1 cellular context compared by ENCODE assay signal in the genomic region with DNA sequence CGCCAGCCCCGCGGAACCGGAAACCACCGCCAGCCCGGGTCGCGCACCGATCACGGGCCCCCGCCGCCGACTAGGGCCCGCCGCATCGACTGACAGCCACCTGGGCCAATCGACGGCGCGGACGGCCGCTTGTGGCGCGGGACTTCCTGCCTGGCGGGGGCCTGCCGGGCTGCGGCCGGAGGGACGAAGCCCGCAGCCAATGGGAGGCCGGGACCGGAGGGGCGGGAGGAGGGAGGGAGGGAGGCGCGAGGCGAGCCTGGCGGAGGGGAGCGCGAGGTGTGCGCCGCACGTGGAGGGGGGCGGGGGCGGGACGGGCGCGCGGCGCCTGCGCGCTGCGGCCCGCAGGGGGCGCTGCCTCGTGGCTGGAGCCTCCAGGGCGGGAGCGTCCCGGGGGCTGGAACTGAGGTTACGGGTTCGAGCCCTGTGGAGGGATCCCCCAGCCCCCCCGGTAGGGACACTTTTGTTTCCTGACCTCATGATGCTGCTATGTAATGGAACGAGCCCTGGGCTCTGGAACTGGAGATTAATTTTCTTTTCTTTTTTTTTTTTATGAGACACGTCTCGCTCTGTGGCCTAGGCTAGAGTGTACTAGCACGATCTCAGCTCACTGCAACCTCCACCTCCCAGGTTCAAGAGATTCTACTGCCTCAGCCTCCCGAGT.
TF ChIP-seq lines count a peak whose summit lies in the region.

A gene with protein sequence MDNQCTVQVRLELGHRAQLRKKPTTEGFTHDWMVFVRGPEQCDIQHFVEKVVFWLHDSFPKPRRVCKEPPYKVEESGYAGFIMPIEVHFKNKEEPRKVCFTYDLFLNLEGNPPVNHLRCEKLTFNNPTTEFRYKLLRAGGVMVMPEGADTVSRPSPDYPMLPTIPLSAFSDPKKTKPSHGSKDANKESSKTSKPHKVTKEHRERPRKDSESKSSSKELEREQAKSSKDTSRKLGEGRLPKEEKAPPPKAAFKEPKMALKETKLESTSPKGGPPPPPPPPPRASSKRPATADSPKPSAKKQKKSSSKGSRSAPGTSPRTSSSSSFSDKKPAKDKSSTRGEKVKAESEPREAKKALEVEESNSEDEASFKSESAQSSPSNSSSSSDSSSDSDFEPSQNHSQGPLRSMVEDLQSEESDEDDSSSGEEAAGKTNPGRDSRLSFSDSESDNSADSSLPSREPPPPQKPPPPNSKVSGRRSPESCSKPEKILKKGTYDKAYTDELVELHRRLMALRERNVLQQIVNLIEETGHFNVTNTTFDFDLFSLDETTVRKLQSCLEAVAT (minus strand): TSS at position 45 of the 661 bp plus-strand sequence. CDS start 191 bp downstream, outside the sequence.

TF ChIP-seq in K562, 482 proteins besides CTCF, POLR2A, EP300 and RAD21 (continued from another document and continues in another):
- TF ChIP-seq SPI1 (IDR thresholded peaks at IDR 0.05; ENCODE audit: borderline replicate concordance, low read depth, low read length) (0 out of 2 replicates have a peak, but pooled peaks have one; percentile 39), RBM15 (IDR thresholded peaks at IDR 0.05; ENCODE audit: insufficient read depth, low read length) (no peak), NFE2 (IDR thresholded peaks at IDR 0.05; ENCODE audit: low read depth) (no peak), HMG20B (CRISPR knock-in tag; IDR thresholded peaks at IDR 0.05) (no peak), ZBTB7A (IDR thresholded peaks at IDR 0.05; ENCODE audit: borderline replicate concordance, control insufficient read depth, low read depth, low read length) (peak; percentile 77; the same call in 1 of the 2 replicates), RBBP5 (IDR thresholded peaks at IDR 0.05; ENCODE audit: borderline replicate concordance, insufficient read depth, low read length, poor library complexity, severe bottlenecking) (peak; percentile 39), ZNF282 (CRISPR knock-in tag; IDR thresholded peaks at IDR 0.05) (no peak), CCNT2 (IDR thresholded peaks at IDR 0.05; ENCODE audit: borderline replicate concordance, extremely low read depth, insufficient read length, low read depth, low read length) (peak; percentile 85), ZNF699 (CRISPR knock-in tag; IDR thresholded peaks at IDR 0.05; ENCODE audit: insufficient replicate concordance) (no peak), HNRNPK (IDR thresholded peaks at IDR 0.05; ENCODE audit: low read depth, low read length, poor library complexity, severe bottlenecking) (no peak), SIN3B (IDR thresholded peaks at IDR 0.05; ENCODE audit: low read depth) (peak; percentile 59; the same call in 1 of the 2 replicates), NRF1 (conservative IDR thresholded peaks at IDR 0.05 in 1 of 2, IDR thresholded peaks at IDR 0.05 in 1 of 2) (peak in 1 of 2 experiments; percentile 38; a peak in 2 of 4 replicates), ADNP (tag; IDR thresholded peaks at IDR 0.05) (peak; percentile 99), ZNF217 (CRISPR knock-in tag; IDR thresholded peaks at IDR 0.05) (no peak), ZNF830 (CRISPR knock-in tag; IDR thresholded peaks at IDR 0.05) (no peak), ZNF589 (CRISPR knock-in tag; IDR thresholded peaks at IDR 0.05; ENCODE audit: low read depth) (no peak), ETS2 (tag; IDR thresholded peaks at IDR 0.05; ENCODE audit: borderline replicate concordance, poor library complexity, severe bottlenecking) (no peak), RUNX1 (IDR thresholded peaks at IDR 0.05; ENCODE audit: low read depth) (no peak), BDP1 (IDR thresholded peaks at IDR 0.05; ENCODE audit: insufficient read depth, insufficient read length) (no peak), CBFA2T3 (IDR thresholded peaks at IDR 0.05) (no peak), ZNF431 (CRISPR knock-in tag; IDR thresholded peaks at IDR 0.05) (no peak), ZNF263 (CRISPR knock-in tag; IDR thresholded peaks at IDR 0.05; ENCODE audit: borderline replicate concordance) (peak; percentile 42; the same call in 1 of the 2 replicates)
- TF ChIP-seq, protein P1, sequence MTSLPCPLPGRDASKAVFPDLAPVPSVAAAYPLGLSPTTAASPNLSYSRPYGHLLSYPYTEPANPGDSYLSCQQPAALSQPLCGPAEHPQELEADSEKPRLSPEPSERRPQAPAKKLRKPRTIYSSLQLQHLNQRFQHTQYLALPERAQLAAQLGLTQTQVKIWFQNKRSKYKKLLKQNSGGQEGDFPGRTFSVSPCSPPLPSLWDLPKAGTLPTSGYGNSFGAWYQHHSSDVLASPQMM (CRISPR knock-in tag; IDR thresholded peaks at IDR 0.05) = no peak
- TF ChIP-seq, protein P2, sequence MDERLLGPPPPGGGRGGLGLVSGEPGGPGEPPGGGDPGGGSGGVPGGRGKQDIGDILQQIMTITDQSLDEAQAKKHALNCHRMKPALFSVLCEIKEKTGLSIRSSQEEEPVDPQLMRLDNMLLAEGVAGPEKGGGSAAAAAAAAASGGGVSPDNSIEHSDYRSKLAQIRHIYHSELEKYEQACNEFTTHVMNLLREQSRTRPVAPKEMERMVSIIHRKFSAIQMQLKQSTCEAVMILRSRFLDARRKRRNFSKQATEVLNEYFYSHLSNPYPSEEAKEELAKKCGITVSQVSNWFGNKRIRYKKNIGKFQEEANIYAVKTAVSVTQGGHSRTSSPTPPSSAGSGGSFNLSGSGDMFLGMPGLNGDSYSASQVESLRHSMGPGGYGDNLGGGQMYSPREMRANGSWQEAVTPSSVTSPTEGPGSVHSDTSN (CRISPR knock-in tag; IDR thresholded peaks at IDR 0.05; ENCODE audit: low read depth) = peak; percentile 95
- TF ChIP-seq, protein P2 (tag; conservative IDR thresholded peaks at IDR 0.05; ENCODE audit: low read depth) = peak; percentile 59
- TF ChIP-seq, protein P3, sequence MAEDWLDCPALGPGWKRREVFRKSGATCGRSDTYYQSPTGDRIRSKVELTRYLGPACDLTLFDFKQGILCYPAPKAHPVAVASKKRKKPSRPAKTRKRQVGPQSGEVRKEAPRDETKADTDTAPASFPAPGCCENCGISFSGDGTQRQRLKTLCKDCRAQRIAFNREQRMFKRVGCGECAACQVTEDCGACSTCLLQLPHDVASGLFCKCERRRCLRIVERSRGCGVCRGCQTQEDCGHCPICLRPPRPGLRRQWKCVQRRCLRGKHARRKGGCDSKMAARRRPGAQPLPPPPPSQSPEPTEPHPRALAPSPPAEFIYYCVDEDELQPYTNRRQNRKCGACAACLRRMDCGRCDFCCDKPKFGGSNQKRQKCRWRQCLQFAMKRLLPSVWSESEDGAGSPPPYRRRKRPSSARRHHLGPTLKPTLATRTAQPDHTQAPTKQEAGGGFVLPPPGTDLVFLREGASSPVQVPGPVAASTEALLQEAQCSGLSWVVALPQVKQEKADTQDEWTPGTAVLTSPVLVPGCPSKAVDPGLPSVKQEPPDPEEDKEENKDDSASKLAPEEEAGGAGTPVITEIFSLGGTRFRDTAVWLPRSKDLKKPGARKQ (CRISPR knock-in tag; IDR thresholded peaks at IDR 0.05) = no peak
- TF ChIP-seq, protein P4, sequence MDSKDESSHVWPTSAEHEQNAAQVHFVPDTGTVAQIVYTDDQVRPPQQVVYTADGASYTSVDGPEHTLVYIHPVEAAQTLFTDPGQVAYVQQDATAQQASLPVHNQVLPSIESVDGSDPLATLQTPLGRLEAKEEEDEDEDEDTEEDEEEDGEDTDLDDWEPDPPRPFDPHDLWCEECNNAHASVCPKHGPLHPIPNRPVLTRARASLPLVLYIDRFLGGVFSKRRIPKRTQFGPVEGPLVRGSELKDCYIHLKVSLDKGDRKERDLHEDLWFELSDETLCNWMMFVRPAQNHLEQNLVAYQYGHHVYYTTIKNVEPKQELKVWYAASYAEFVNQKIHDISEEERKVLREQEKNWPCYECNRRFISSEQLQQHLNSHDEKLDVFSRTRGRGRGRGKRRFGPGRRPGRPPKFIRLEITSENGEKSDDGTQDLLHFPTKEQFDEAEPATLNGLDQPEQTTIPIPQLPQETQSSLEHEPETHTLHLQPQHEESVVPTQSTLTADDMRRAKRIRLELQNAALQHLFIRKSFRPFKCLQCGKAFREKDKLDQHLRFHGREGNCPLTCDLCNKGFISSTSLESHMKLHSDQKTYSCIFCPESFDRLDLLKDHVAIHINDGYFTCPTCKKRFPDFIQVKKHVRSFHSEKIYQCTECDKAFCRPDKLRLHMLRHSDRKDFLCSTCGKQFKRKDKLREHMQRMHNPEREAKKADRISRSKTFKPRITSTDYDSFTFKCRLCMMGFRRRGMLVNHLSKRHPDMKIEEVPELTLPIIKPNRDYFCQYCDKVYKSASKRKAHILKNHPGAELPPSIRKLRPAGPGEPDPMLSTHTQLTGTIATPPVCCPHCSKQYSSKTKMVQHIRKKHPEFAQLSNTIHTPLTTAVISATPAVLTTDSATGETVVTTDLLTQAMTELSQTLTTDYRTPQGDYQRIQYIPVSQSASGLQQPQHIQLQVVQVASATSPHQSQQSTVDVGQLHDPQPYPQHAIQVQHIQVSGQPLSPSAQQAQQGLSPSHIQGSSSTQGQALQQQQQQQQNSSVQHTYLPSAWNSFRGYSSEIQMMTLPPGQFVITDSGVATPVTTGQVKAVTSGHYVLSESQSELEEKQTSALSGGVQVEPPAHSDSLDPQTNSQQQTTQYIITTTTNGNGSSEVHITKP (IDR thresholded peaks at IDR 0.05; ENCODE audit: partially characterized antibody) = no peak
- TF ChIP-seq, protein P5, sequence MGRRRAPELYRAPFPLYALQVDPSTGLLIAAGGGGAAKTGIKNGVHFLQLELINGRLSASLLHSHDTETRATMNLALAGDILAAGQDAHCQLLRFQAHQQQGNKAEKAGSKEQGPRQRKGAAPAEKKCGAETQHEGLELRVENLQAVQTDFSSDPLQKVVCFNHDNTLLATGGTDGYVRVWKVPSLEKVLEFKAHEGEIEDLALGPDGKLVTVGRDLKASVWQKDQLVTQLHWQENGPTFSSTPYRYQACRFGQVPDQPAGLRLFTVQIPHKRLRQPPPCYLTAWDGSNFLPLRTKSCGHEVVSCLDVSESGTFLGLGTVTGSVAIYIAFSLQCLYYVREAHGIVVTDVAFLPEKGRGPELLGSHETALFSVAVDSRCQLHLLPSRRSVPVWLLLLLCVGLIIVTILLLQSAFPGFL (CRISPR knock-in tag; IDR thresholded peaks at IDR 0.05) = no peak
- TF ChIP-seq, protein P6, sequence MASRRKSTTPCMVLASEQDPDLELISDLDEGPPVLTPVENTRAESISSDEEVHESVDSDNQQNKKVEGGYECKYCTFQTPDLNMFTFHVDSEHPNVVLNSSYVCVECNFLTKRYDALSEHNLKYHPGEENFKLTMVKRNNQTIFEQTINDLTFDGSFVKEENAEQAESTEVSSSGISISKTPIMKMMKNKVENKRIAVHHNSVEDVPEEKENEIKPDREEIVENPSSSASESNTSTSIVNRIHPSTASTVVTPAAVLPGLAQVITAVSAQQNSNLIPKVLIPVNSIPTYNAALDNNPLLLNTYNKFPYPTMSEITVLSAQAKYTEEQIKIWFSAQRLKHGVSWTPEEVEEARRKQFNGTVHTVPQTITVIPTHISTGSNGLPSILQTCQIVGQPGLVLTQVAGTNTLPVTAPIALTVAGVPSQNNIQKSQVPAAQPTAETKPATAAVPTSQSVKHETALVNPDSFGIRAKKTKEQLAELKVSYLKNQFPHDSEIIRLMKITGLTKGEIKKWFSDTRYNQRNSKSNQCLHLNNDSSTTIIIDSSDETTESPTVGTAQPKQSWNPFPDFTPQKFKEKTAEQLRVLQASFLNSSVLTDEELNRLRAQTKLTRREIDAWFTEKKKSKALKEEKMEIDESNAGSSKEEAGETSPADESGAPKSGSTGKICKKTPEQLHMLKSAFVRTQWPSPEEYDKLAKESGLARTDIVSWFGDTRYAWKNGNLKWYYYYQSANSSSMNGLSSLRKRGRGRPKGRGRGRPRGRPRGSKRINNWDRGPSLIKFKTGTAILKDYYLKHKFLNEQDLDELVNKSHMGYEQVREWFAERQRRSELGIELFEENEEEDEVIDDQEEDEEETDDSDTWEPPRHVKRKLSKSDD (conservative IDR thresholded peaks at IDR 0.05; ENCODE audit: low read length) = no peak; the same call in 1 of the 2 replicates
- TF ChIP-seq, protein P7, sequence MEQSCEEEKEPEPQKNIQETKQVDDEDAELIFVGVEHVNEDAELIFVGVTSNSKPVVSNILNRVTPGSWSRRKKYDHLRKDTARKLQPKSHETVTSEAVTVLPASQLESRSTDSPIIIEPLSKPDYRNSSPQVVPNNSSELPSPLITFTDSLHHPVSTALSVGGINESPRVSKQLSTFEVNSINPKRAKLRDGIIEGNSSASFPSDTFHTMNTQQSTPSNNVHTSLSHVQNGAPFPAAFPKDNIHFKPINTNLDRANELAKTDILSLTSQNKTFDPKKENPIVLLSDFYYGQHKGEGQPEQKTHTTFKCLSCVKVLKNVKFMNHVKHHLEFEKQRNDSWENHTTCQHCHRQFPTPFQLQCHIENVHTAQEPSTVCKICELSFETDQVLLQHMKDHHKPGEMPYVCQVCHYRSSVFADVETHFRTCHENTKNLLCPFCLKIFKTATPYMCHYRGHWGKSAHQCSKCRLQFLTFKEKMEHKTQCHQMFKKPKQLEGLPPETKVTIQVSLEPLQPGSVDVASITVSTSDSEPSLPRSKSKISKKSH (CRISPR knock-in tag; IDR thresholded peaks at IDR 0.05) = no peak
- TF ChIP-seq, protein P8, sequence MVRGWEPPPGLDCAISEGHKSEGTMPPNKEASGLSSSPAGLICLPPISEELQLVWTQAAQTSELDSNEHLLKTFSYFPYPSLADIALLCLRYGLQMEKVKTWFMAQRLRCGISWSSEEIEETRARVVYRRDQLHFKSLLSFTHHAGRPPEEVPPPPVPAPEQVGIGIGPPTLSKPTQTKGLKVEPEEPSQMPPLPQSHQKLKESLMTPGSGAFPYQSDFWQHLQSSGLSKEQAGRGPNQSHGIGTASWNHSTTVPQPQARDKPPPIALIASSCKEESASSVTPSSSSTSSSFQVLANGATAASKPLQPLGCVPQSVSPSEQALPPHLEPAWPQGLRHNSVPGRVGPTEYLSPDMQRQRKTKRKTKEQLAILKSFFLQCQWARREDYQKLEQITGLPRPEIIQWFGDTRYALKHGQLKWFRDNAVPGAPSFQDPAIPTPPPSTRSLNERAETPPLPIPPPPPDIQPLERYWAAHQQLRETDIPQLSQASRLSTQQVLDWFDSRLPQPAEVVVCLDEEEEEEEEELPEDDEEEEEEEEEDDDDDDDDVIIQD (CRISPR knock-in tag; IDR thresholded peaks at IDR 0.05) = no peak
